In the genomic region with DNA sequence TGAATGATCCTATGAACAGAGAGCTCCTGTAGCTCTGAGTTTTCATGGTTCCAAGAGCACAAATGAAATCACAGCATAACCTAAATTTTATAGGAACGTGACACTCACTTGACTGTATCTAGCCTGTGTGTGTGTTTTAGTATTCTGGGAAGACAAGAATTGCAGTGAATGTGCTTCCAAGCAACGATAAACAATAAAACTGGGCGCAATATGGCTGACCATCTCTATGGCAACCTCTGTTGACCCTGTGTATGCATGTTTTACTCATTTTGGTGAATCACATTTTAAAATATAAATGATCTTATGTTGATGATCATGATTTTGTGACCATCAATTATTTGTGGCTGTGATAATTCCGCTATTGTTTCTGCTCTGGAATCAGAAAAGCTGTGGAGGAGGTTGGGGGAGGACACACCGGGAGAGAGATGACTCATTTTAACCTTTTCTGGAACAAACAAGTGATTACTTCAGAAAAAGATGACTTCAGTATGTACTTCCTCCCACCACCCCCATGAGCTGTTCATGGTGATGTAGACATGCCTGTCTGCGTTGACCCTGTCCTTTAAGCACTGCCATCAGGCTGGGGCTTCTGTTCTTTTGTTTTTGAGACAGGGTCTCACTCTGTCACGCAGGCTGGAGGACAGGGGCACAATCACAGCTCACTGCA, we compare ENCODE assay signal across 13 cellular contexts. TPM values are rescaled to one million over a fixed set of nuclear protein-coding genes. Genes with fewer than 3 reads are reported as not detected.
DNase-seq lines count a peak whose midpoint lies in the region; ATAC-seq and TF ChIP-seq lines count a peak whose summit lies in the region.
"Had no signal": no experiment of that assay in that cellular context is flagged by ENCODE, and none has a peak within 500 bp of the region (broad histone marks: within the 10 kb centered on the region; RNA-seq: fewer than 3 reads in every experiment).

No MANE protein-coding gene starts in this region.

- no peaks in the 10 kb centered on the region for H3K36me3 ChIP-seq in HCT116 (ENCODE audit: control insufficient read depth in 1 of 2, insufficient read depth in 2 of 2, low read length in 2 of 2)

- POLR2A ChIA-PET in HCT116 (lab: Charles Lee): no interaction called here
- POLR2A ChIA-PET in GM10248 (lab: Yijun Ruan, JAX): interaction anchor here (0.6 kb wide), 1 partner anchor 154 kb away, joined by 3 read pairs; no protein-coding TSS in a partner anchor

- H3K27me3 ChIP-seq in HCT116 (ENCODE audit: insufficient read depth, low read length) (no peaks in the 10 kb centered on the region), foreskin keratinocyte (no peaks in the 10 kb centered on the region)

- H3K27ac ChIP-seq in HCT116 (ENCODE audit: low read depth, low read length) (no peak overlapping the region), foreskin keratinocyte (no peak overlapping the region)

- ATAC-seq in HCT116 (0 out of 2 replicates have a peak, but pooled peaks have one; percentile 17), foreskin keratinocyte (peak; percentile 61), HG02840 (IDR thresholded peaks at IDR 0.05; ENCODE audit: low FRiP score, unreplicated experiment) (no peak), HG03135 (IDR thresholded peaks at IDR 0.05; ENCODE audit: unreplicated experiment) (no peak)
- ATAC-seq: Panc1 had no signal

- H3K79me2 ChIP-seq in HCT116 (ENCODE audit: insufficient read depth, low read length): no peaks in the 10 kb centered on the region

- no peaks in the 10 kb centered on the region for H3K9me3 Mint-ChIP-seq in glutamatergic neuron (ENCODE audit: unreplicated experiment)
- H3K9me3 Mint-ChIP-seq: CD4-positive, alpha-beta T cell; naive B cell had no signal

- H3K4me3 Mint-ChIP-seq in glutamatergic neuron (ENCODE audit: unreplicated experiment): no peak overlapping the region
- H3K4me3 Mint-ChIP-seq: CD4-positive, alpha-beta T cell; naive B cell had no signal

- RAD21 ChIA-PET in HCT116 (lab: Charles Lee; ENCODE audit: low non-redundant PET in 1 of 2, low total read pairs in 2 of 2, uncharacterized antibody in 2 of 2, unreplicated experiment in 2 of 2): no interaction called here

- no peak overlapping the region for H2AFZ ChIP-seq in HCT116 (ENCODE audit: low read depth, low read length, poor library complexity, severe bottlenecking)

- H3K27me3 Mint-ChIP-seq in glutamatergic neuron (ENCODE audit: unreplicated experiment): no peaks in the 10 kb centered on the region
- H3K27me3 Mint-ChIP-seq: CD4-positive, alpha-beta T cell had no signal

- CTCF ChIA-PET in HCT116 (lab: Charles Lee): no interaction called here
- CTCF ChIA-PET in GM10248 (lab: Yijun Ruan, JAX): no interaction called here

- no peak overlapping the region for H3K9ac ChIP-seq in HCT116 (ENCODE audit: low read length)

- no peaks in the 10 kb centered on the region for H3K9me2 ChIP-seq in HCT116 (ENCODE audit: insufficient read depth)

- no peak for TF ChIP-seq POLR2A in HCT116 (IDR thresholded peaks at IDR 0.05; ENCODE audit: borderline replicate concordance, extremely low read depth, insufficient read depth, insufficient read length)

- H3K4me2 ChIP-seq in HCT116 (ENCODE audit: low read length): peak overlapping the region; percentile 12; the same call in 1 of the 2 replicates

- H3K36me3 Mint-ChIP-seq in glutamatergic neuron (ENCODE audit: unreplicated experiment): no peaks in the 10 kb centered on the region
- H3K36me3 Mint-ChIP-seq: naive B cell had no signal

- no peak overlapping the region for H3K27ac Mint-ChIP-seq in glutamatergic neuron (ENCODE audit: unreplicated experiment)
- H3K27ac Mint-ChIP-seq: CD4-positive, alpha-beta T cell; naive B cell had no signal

- DNase-seq in AG20443 (ENCODE audit: low spot score) (peak; percentile 18), HCT116 (ENCODE audit: low read depth, low spot score) (no peak), SKM-1 (lab: John Stamatoyannopoulos, UW; ENCODE audit: unreplicated experiment) (peak; percentile 3), foreskin keratinocyte (peak; percentile 13 to 45), GM10248 (ENCODE audit: extremely low spot score) (no peak), glutamatergic neuron (no peak)
- DNase-seq: CD4-positive, alpha-beta T cell; naive B cell; NCI-H2081; stimulated activated naive CD4-positive, alpha-beta T cell had no signal

- intact Hi-C loops in HCT116 (cut with micrococcal nuclease): no loop called here

- TF ChIP-seq RAD21 in HCT116 (IDR thresholded peaks at IDR 0.05; ENCODE audit: low read depth): no peak

- H4K20me1 ChIP-seq in HCT116 (ENCODE audit: insufficient read depth): no peaks in the 10 kb centered on the region

- no peak overlapping the region for H3K4me3 ChIP-seq in HCT116 (replicated peaks in 1 of 2; ENCODE audit: low read depth in 1 of 2, low read length in 2 of 2)

- TF ChIP-seq CTCF in HCT116 (IDR thresholded peaks at IDR 0.05 in 2 of 3, conservative IDR thresholded peaks at IDR 0.05 in 1 of 3; ENCODE audit: borderline replicate concordance in 1 of 3, insufficient read depth in 1 of 3, low read depth in 2 of 3, low read length in 2 of 3) (no peak), foreskin keratinocyte (conservative IDR thresholded peaks at IDR 0.05) (no peak), GM10248 (IDR thresholded peaks at IDR 0.05; ENCODE audit: control extremely low read depth, extremely low read depth, low read depth, missing control alignments) (no peak), glutamatergic neuron (IDR thresholded peaks at IDR 0.05; ENCODE audit: partially characterized antibody, unreplicated experiment) (no peak)

- no TSS peak for BruUV-seq in HCT116 (replicated peaks; lab: Mats Ljungman, UMichigan)

- H3K4me1 Mint-ChIP-seq in glutamatergic neuron (ENCODE audit: low read depth, unreplicated experiment): no peaks in the 10 kb centered on the region
- H3K4me1 Mint-ChIP-seq: naive B cell had no signal

- peaks cover 0 to 9% of the 10 kb centered on the region in 2 experiments; a peak in 2 of 4 replicates for H3K4me1 ChIP-seq in HCT116 (ENCODE audit: control insufficient read depth in 1 of 2, insufficient read depth in 2 of 2, low read length in 2 of 2)
- H3K4me1 ChIP-seq in foreskin keratinocyte: no peaks in the 10 kb centered on the region

- H3K9me3 ChIP-seq in HCT116 (ENCODE audit: control insufficient read depth in 1 of 2, insufficient read depth in 1 of 2, low read depth in 1 of 2, low read length in 2 of 2): no peaks in the 10 kb centered on the region

TF ChIP-seq in HCT116, 20 proteins besides CTCF, POLR2A, EP300 and RAD21:
- TF ChIP-seq FOSL1 (IDR thresholded peaks at IDR 0.05; ENCODE audit: low read depth) (peak; percentile 18; the same call in 1 of the 2 replicates), JUND (IDR thresholded peaks at IDR 0.05) (peak; percentile 10; the same call in 1 of the 2 replicates), ZNF274 (IDR thresholded peaks at IDR 0.05; ENCODE audit: low read depth, low read length) (no peak)
TF ChIP-seq in HCT116: peak in this region for 2.

RNA-seq across cellular contexts. Expression of gene USP11, which starts 31.8 kb away (rescaled TPM):
- total RNA-seq in HCT116 (2021; ENCODE audit: unreplicated experiment) (62.0 TPM), foreskin keratinocyte (14.1 and 15.6 TPM in 2 replicates), glutamatergic neuron (ENCODE audit: unreplicated experiment) (190 TPM)
- polyA plus RNA-seq in HCT116 (2012): 87.7 and 102 TPM in 2 replicates
- 10.5 and 12.0 TPM in 2 replicates for polyA plus RNA-seq in foreskin keratinocyte

RNA-seq across cellular contexts. Expression of gene CDK16, which starts 46.2 kb away (rescaled TPM):
- total RNA-seq in HCT116 (2021; ENCODE audit: unreplicated experiment) (131 TPM), foreskin keratinocyte (84.1 and 94.2 TPM in 2 replicates), glutamatergic neuron (ENCODE audit: unreplicated experiment) (181 TPM)
- 156 and 181 TPM in 2 replicates for polyA plus RNA-seq in HCT116 (2012)
- 79.6 and 90.8 TPM in 2 replicates for polyA plus RNA-seq in foreskin keratinocyte

Comparison
In these comparisons a context has a peak if more than half of its experiments do, and no peak if none do; other contexts are left out.
1. DNase-seq: peak in AG20443 (single experiment), SKM-1 (single experiment) and foreskin keratinocyte (2 of 2); none in HCT116 (single experiment), GM10248 (single experiment) and glutamatergic neuron (single experiment).
2. ATAC-seq: peak in HCT116 (single experiment) and foreskin keratinocyte (single experiment); none in HG02840 (single experiment) and HG03135 (single experiment).